In genomic region chr3:5198313-5198677, GRCh38 we compare ENCODE assay signal across 11 cellular contexts. TPM values are rescaled to one million over a fixed set of nuclear protein-coding genes. Genes with fewer than 3 reads are reported as not detected.
DNase-seq lines count a peak whose midpoint lies in the region; ATAC-seq lines count a peak whose summit lies in the region.
"Had no signal": no experiment of that assay in that cellular context is flagged by ENCODE, and none has a peak within 500 bp of the region (broad histone marks: within the 10 kb centered on the region; RNA-seq: fewer than 3 reads in every experiment).

No MANE protein-coding gene starts in this region.

- POLR2A ChIA-PET in naive thymus-derived CD4-positive, alpha-beta T cell (lab: Charles Lee), result interaction anchor here (1.0 to 4.6 kb wide), 4 partner anchors 11 to 705 kb away, joined by 4 to 117 read pairs (median 5); partner anchors contain the start of genes EDEM1 and ITPR1

- no peak for DNase-seq in naive thymus-derived CD4-positive, alpha-beta T cell
- no peak for DNase-seq in cardiac septum (ENCODE audit: low spot score)
- no peak for DNase-seq in A172 (ENCODE audit: low spot score)
- no peak for DNase-seq in superior temporal gyrus (ENCODE audit: extremely low spot score)
- DNase-seq: adrenal gland, sigmoid colon, WERI-Rb-1 had no signal

- no peaks in the 10 kb centered on the region for H3K9me3 ChIP-seq in BLaER1 treated with 17β-estradiol and CSF1 and Interleukin-3, amounts not matched to agents 10 nM and 100 nM (replicated peaks in 1 of 11)
- H3K9me3 ChIP-seq in HUES64 (ENCODE audit: insufficient read depth, low read depth, low read length), result no peaks in the 10 kb centered on the region
- no peaks in the 10 kb centered on the region for H3K9me3 ChIP-seq in naive thymus-derived CD4-positive, alpha-beta T cell (ENCODE audit: control insufficient read depth in 2 of 3, low read length in 3 of 3)
- H3K9me3 ChIP-seq: adrenal gland, sigmoid colon had no signal

- H3K4me3 ChIP-seq in BLaER1 treated with 17β-estradiol and CSF1 and Interleukin-3, amounts not matched to agents 10 nM and 100 nM, result 0 out of 20 replicates have a peak overlapping the region, but pooled peaks of 2 of the 10 experiments have one; percentile 3 to 36
- H3K4me3 ChIP-seq in HUES64 (ENCODE audit: low read length), result no peak overlapping the region
- no peak overlapping the region for H3K4me3 ChIP-seq in naive thymus-derived CD4-positive, alpha-beta T cell (ENCODE audit: low read length)
- H3K4me3 ChIP-seq: adrenal gland, sigmoid colon had no signal

- H3K9ac ChIP-seq in BLaER1 treated with 17β-estradiol and CSF1 and Interleukin-3, amounts not matched to agents 10 nM and 100 nM, result peak overlapping the region; percentile 56 to 100 (median 100); a peak in 20 of 22 replicates
- H3K9ac ChIP-seq in HUES64 (ENCODE audit: low read depth, low read length), result 0 out of 2 replicates have a peak overlapping the region, but pooled peaks have one; percentile 16

- H3K27me3 Mint-ChIP-seq in activated naive CD8-positive, alpha-beta T cell, result no peaks in the 10 kb centered on the region
- no peaks in the 10 kb centered on the region for H3K27me3 Mint-ChIP-seq in naive thymus-derived CD4-positive, alpha-beta T cell

- peaks cover 80 to 100% (median 97%) of the 10 kb centered on the region in 10 experiments for H3K4me1 ChIP-seq in BLaER1 treated with 17β-estradiol and CSF1 and Interleukin-3, amounts not matched to agents 10 nM and 100 nM
- peaks cover 23% of the 10 kb centered on the region for H3K4me1 ChIP-seq in HUES64 (ENCODE audit: insufficient read depth, low read length)
- H3K4me1 ChIP-seq in naive thymus-derived CD4-positive, alpha-beta T cell (ENCODE audit: control insufficient read depth in 2 of 2, insufficient read depth in 2 of 2, low read length in 2 of 2), result peaks cover 56 to 69% of the 10 kb centered on the region in 2 donors

- H3K36me3 Mint-ChIP-seq in activated naive CD8-positive, alpha-beta T cell, result peaks cover 41% of the 10 kb centered on the region
- H3K36me3 Mint-ChIP-seq in naive thymus-derived CD4-positive, alpha-beta T cell, result peaks cover 11 to 51% (median 43%) of the 10 kb centered on the region in 5 donors

- H3K4me1 Mint-ChIP-seq in activated naive CD8-positive, alpha-beta T cell (ENCODE audit: low read depth), result peaks cover 75% of the 10 kb centered on the region
- peaks cover 50 to 84% (median 74%) of the 10 kb centered on the region in 7 donors for H3K4me1 Mint-ChIP-seq in naive thymus-derived CD4-positive, alpha-beta T cell

- CTCF ChIA-PET in naive thymus-derived CD4-positive, alpha-beta T cell (lab: Charles Lee), result interaction anchor here (1.0 to 1.1 kb wide), 2 partner anchors 12 to 847 kb away, joined by 3 to 4 read pairs; no protein-coding TSS in a partner anchor

- 77% methylated on average over 4 of the region's 4 CpGs for WGBS in HUES64

- intact Hi-C loops in naive thymus-derived CD4-positive, alpha-beta T cell (cut with micrococcal nuclease), result loop anchor here (5.0 kb wide), 2 partner anchors 64 to 346 kb away; no protein-coding TSS in a partner anchor
- intact Hi-C loops in cardiac septum (cut with DNase I), result loop anchor here (10.0 kb wide), 1 partner anchor 543 kb away; no protein-coding TSS in a partner anchor

- H3K4me2 ChIP-seq in BLaER1 treated with 17β-estradiol and CSF1 and Interleukin-3, amounts not matched to agents 10 nM and 100 nM, result peak overlapping the region; percentile 83 to 98 (median 92)

- H3K27ac ChIP-seq in BLaER1 treated with 17β-estradiol and CSF1 and Interleukin-3, amounts not matched to agents 10 nM and 100 nM, result peak overlapping the region; percentile 87 to 100 (median 100)
- no peak overlapping the region for H3K27ac ChIP-seq in HUES64 (ENCODE audit: low read depth, low read length)
- H3K27ac ChIP-seq in naive thymus-derived CD4-positive, alpha-beta T cell (ENCODE audit: low read depth, low read length), result peak overlapping the region; percentile 64
- H3K27ac ChIP-seq: WERI-Rb-1 had no signal

- no peaks in the 10 kb centered on the region for H3K27me3 ChIP-seq in BLaER1 treated with 17β-estradiol and CSF1 and Interleukin-3, amounts not matched to agents 10 nM and 100 nM
- H3K27me3 ChIP-seq in HUES64 (ENCODE audit: insufficient read depth, low read length), result no peaks in the 10 kb centered on the region
- no peaks in the 10 kb centered on the region for H3K27me3 ChIP-seq in naive thymus-derived CD4-positive, alpha-beta T cell (ENCODE audit: control insufficient read depth in 2 of 2, insufficient read depth in 2 of 2, low read length in 2 of 2)
- H3K27me3 ChIP-seq: adrenal gland, sigmoid colon had no signal

- peak overlapping the region; percentile 93 for H3K27ac Mint-ChIP-seq in activated naive CD8-positive, alpha-beta T cell
- H3K27ac Mint-ChIP-seq in naive thymus-derived CD4-positive, alpha-beta T cell, result peak overlapping the region; percentile 90 to 96 (median 94)

- H3K4me3 Mint-ChIP-seq in activated naive CD8-positive, alpha-beta T cell, result peak overlapping the region; percentile 52
- peak overlapping the region; percentile 24 to 80 (median 70) for H3K4me3 Mint-ChIP-seq in naive thymus-derived CD4-positive, alpha-beta T cell

- peaks cover 44 to 100% (median 97%) of the 10 kb centered on the region in 11 experiments for H3K36me3 ChIP-seq in BLaER1 treated with 17β-estradiol and CSF1 and Interleukin-3, amounts not matched to agents 10 nM and 100 nM
- H3K36me3 ChIP-seq in HUES64 (ENCODE audit: insufficient read depth, low read length), result peaks cover 41% of the 10 kb centered on the region
- peaks cover 18 to 29% (median 22%) of the 10 kb centered on the region in 3 experiments for H3K36me3 ChIP-seq in naive thymus-derived CD4-positive, alpha-beta T cell (ENCODE audit: control insufficient read depth in 2 of 3, insufficient read depth in 3 of 3, low read length in 3 of 3)

- H3K9me3 Mint-ChIP-seq in activated naive CD8-positive, alpha-beta T cell (ENCODE audit: low read depth), result no peaks in the 10 kb centered on the region
- peaks cover 0 to 8% (median 5%) of the 10 kb centered on the region in 11 donors for H3K9me3 Mint-ChIP-seq in naive thymus-derived CD4-positive, alpha-beta T cell

- no peak for ATAC-seq in naive thymus-derived CD4-positive, alpha-beta T cell
- ATAC-seq in HG03039 (IDR thresholded peaks at IDR 0.05; ENCODE audit: unreplicated experiment), result no peak

- peaks cover 15 to 100% (median 76%) of the 10 kb centered on the region in 11 experiments; a peak in 19 of 22 replicates for H4K20me1 ChIP-seq in BLaER1 treated with 17β-estradiol and CSF1 and Interleukin-3, amounts not matched to agents 10 nM and 100 nM

RNA-seq across cellular contexts. Expression of gene EDEM1, which starts 10.8 kb away (rescaled TPM):
- 4.7 TPM for polyA plus RNA-seq in HUES64 (2013, experiment 1 of 2)
- 6.1 TPM for polyA plus RNA-seq in HUES64 (2013, experiment 2 of 2)
- total RNA-seq in naive thymus-derived CD4-positive, alpha-beta T cell, result 100 to 1,000 TPM in 4 of 5 experiments, 10 to 100 TPM in 1; 97.3 to 138 (median 126) TPM
- 10 to 100 TPM; 41.9 to 50.1 TPM for polyA plus RNA-seq in naive thymus-derived CD4-positive, alpha-beta T cell
- total RNA-seq in cardiac septum, result 10.3 TPM
- total RNA-seq in A172 (2014; rRNA removed; shearing (Covaris generic)), result 23.4 and 25.9 TPM in 2 replicates
